29 cellular contexts compared by ENCODE assay signal in genomic region chr14:73651005-73651404, GRCh38. TPM values are rescaled to one million over a fixed set of nuclear protein-coding genes. Genes with fewer than 3 reads are reported as not detected.
"Had no signal": no experiment of that assay in that cellular context is flagged by ENCODE, and none has a peak within 500 bp of the region (broad histone marks: within the 10 kb centered on the region; RNA-seq: fewer than 3 reads in every experiment).

No MANE protein-coding gene starts in this region.

- H3K9me3 ChIP-seq: colonic mucosa, esophagus squamous epithelium, gastrocnemius medialis, heart right ventricle, left lung, lower lobe of right lung, mucosa of descending colon had no signal

- H3K27ac ChIP-seq: colonic mucosa, epithelial cell of prostate, esophagus squamous epithelium, gastrocnemius medialis, heart right ventricle, left lung, lower lobe of right lung had no signal

- ATAC-seq: effector memory CD8-positive, alpha-beta T cell; esophagus mucosa; gastrocnemius medialis; heart right ventricle; left cardiac atrium; left lung; left ventricle myocardium superior; lower lobe of right lung; mucosa of descending colon had no signal

- H3K4me3 ChIP-seq: colonic mucosa, esophagus squamous epithelium, gastrocnemius medialis, heart right ventricle, left lung, lower lobe of right lung, mucosa of descending colon had no signal

- H3K4me1 Mint-ChIP-seq: endodermal cell, mesothelial cell of epicardium had no signal

- DNase-seq: colonic mucosa; cortex of kidney; effector CD8-positive, alpha-beta T cell; effector memory CD8-positive, alpha-beta T cell; endodermal cell; erythroblast; esophagus squamous epithelium; foreskin fibroblast; foreskin melanocyte; gastrocnemius medialis; glutamatergic neuron; head of caudate nucleus; heart right ventricle; hippocampal formation; left cardiac atrium; left lung; left ventricle myocardium superior; lower lobe of right lung; mesenchymal stem cell; mucosa of descending colon had no signal

- H3K27ac Mint-ChIP-seq: dendritic cell treated with granulocyte-macrophage colony-stimulating factor and Interleukin-4, amounts not matched to agents 40 ng/mL and 50 ng/mL, for 4 days; endodermal cell; mesothelial cell of epicardium had no signal

- H3K4me1 ChIP-seq: colonic mucosa, left lung had no signal

- H3K27me3 Mint-ChIP-seq: dendritic cell treated with granulocyte-macrophage colony-stimulating factor and Interleukin-4, amounts not matched to agents 40 ng/mL and 50 ng/mL, for 4 days; effector memory CD8-positive, alpha-beta T cell had no signal

- H3K4me3 Mint-ChIP-seq: dendritic cell treated with granulocyte-macrophage colony-stimulating factor and Interleukin-4, amounts not matched to agents 40 ng/mL and 50 ng/mL, for 4 days; effector memory CD8-positive, alpha-beta T cell; endodermal cell; mesothelial cell of epicardium had no signal

- H3K9me3 Mint-ChIP-seq: dendritic cell treated with granulocyte-macrophage colony-stimulating factor and Interleukin-4, amounts not matched to agents 40 ng/mL and 50 ng/mL, for 4 days; effector memory CD8-positive, alpha-beta T cell; endodermal cell; mesothelial cell of epicardium had no signal

- H3K36me3 ChIP-seq: colonic mucosa had no signal

RNA-seq across cellular contexts. Expression of gene ACOT6, which starts 38.7 kb away (rescaled TPM):
- total RNA-seq: colonic mucosa, dermis microvascular lymphatic vessel endothelial cell, endodermal cell, esophagus mucosa, esophagus squamous epithelium, gastrocnemius medialis, glomerular endothelial cell, heart right ventricle, kidney epithelial cell, left cardiac atrium, left lung, left ventricle myocardium superior, lower lobe of right lung, mesenteric fat pad, mesothelial cell of epicardium, mucosa of descending colon, myocyte had no signal
